34 cellular contexts compared by ENCODE assay signal in genomic region chr4:65227628-65228027, GRCh38.
"Had no signal": no experiment of that assay in that cellular context is flagged by ENCODE, and none has a peak within 500 bp of the region (broad histone marks: within the 10 kb centered on the region; RNA-seq: fewer than 3 reads in every experiment).

No MANE protein-coding gene starts in this region.

- ATAC-seq: activated CD8-positive, alpha-beta T cell treated with anti-CD3 and anti-CD28 coated beads for 36 hours; activated naive CD8-positive, alpha-beta T cell treated with anti-CD3 and anti-CD28 coated beads, Interleukin-2, amount 50 U/mL, for 24 hours; T-helper 17 cell had no signal

- H3K4me3 ChIP-seq: ascending aorta, cardiac muscle cell had no signal

- FAIRE-seq: bronchial epithelial cell, TTC549 had no signal

- H3K27me3 ChIP-seq: ascending aorta, cardiac muscle cell had no signal

- H3K27ac Mint-ChIP-seq: activated B cell treated with CpG ODN at 0.5 μM for 24 hours; activated CD4-positive, alpha-beta memory T cell treated with anti-CD3 and anti-CD28 coated beads for 36 hours; activated CD4-positive, alpha-beta T cell treated with anti-CD3 and anti-CD28 coated beads, Interleukin-2, amount 10 ng/mL, durations not matched to agents 24 days and 14 days; activated CD8-positive, alpha-beta T cell treated with anti-CD3 and anti-CD28 coated beads for 36 hours; activated naive CD4-positive, alpha-beta T cell treated with anti-CD3 and anti-CD28 coated beads, Interleukin-2, amount 10 ng/mL, durations not matched to agents 7 days and 5 days; activated naive CD4-positive, alpha-beta T cell treated with anti-CD3 and anti-CD28 coated beads, Interleukin-2, amount 50 U/mL, for 24 hours; activated naive CD8-positive, alpha-beta T cell; activated naive CD8-positive, alpha-beta T cell treated with anti-CD3 and anti-CD28 coated beads, Interleukin-2, amount 10 ng/mL, durations not matched to agents 7 days and 5 days; activated naive CD8-positive, alpha-beta T cell treated with anti-CD3 and anti-CD28 coated beads, Interleukin-2, amount 50 U/mL, for 24 hours; activated T-helper 2 cell treated with anti-CD3 and anti-CD28 coated beads, Interferon-gamma antibody, Interleukin-2, Interleukin-4, amounts not matched to agents 10 μg/mL and 5 μg/mL and 100 μg/mL, durations not matched to agents 14 hours and 24 hours and 36 hours; T-helper 17 cell had no signal

- H3K9me3 ChIP-seq: ascending aorta had no signal

- H3K27ac ChIP-seq: ascending aorta, cardiac muscle cell, VCaP had no signal

- H3K36me3 Mint-ChIP-seq: activated CD4-positive, alpha-beta memory T cell treated with anti-CD3 and anti-CD28 coated beads for 36 hours; activated naive CD4-positive, alpha-beta T cell treated with anti-CD3 and anti-CD28 coated beads, Interleukin-2, amount 10 ng/mL, durations not matched to agents 7 days and 5 days; activated naive CD4-positive, alpha-beta T cell treated with anti-CD3 and anti-CD28 coated beads, Interleukin-2, amount 50 U/mL, for 24 hours; activated naive CD8-positive, alpha-beta T cell; activated naive CD8-positive, alpha-beta T cell treated with anti-CD3 and anti-CD28 coated beads, Interleukin-2, amount 10 ng/mL, durations not matched to agents 7 days and 5 days; brain had no signal

- H3K27me3 Mint-ChIP-seq: activated B cell treated with CpG ODN at 0.5 μM for 24 hours; activated CD4-positive, alpha-beta memory T cell treated with anti-CD3 and anti-CD28 coated beads for 36 hours; activated CD4-positive, alpha-beta T cell treated with anti-CD3 and anti-CD28 coated beads, Interleukin-2, amount 10 ng/mL, durations not matched to agents 24 days and 14 days; activated CD8-positive, alpha-beta T cell treated with anti-CD3 and anti-CD28 coated beads for 36 hours; activated naive CD4-positive, alpha-beta T cell treated with anti-CD3 and anti-CD28 coated beads, Interleukin-2, amount 10 ng/mL, durations not matched to agents 7 days and 5 days; activated naive CD4-positive, alpha-beta T cell treated with anti-CD3 and anti-CD28 coated beads, Interleukin-2, amount 50 U/mL, for 24 hours; activated naive CD8-positive, alpha-beta T cell; activated naive CD8-positive, alpha-beta T cell treated with anti-CD3 and anti-CD28 coated beads, Interleukin-2, amount 10 ng/mL, durations not matched to agents 7 days and 5 days; activated naive CD8-positive, alpha-beta T cell treated with anti-CD3 and anti-CD28 coated beads, Interleukin-2, amount 50 U/mL, for 24 hours; central memory CD8-positive, alpha-beta T cell; T-helper 17 cell had no signal

- H3K4me1 ChIP-seq: ascending aorta had no signal

- H3K4me1 Mint-ChIP-seq: activated B cell treated with CpG ODN at 0.5 μM for 24 hours; activated CD4-positive, alpha-beta T cell treated with anti-CD3 and anti-CD28 coated beads, Interleukin-2, amount 10 ng/mL, durations not matched to agents 24 days and 14 days; activated naive CD4-positive, alpha-beta T cell treated with anti-CD3 and anti-CD28 coated beads, Interleukin-2, amount 10 ng/mL, durations not matched to agents 7 days and 5 days; activated naive CD4-positive, alpha-beta T cell treated with anti-CD3 and anti-CD28 coated beads, Interleukin-2, amount 50 U/mL, for 24 hours; activated naive CD8-positive, alpha-beta T cell treated with anti-CD3 and anti-CD28 coated beads, Interleukin-2, amount 10 ng/mL, durations not matched to agents 7 days and 5 days; activated naive CD8-positive, alpha-beta T cell treated with anti-CD3 and anti-CD28 coated beads, Interleukin-2, amount 50 U/mL, for 24 hours; brain; central memory CD8-positive, alpha-beta T cell; T-helper 17 cell had no signal

- H3K36me3 ChIP-seq: ascending aorta, cardiac muscle cell had no signal

- H3K9me3 Mint-ChIP-seq: activated CD4-positive, alpha-beta T cell treated with anti-CD3 and anti-CD28 coated beads, Interleukin-2, amount 10 ng/mL, durations not matched to agents 24 days and 14 days; brain had no signal

- DNase-seq: activated B cell treated with CpG ODN at 0.5 μM for 24 hours; activated CD4-positive, alpha-beta memory T cell treated with anti-CD3 and anti-CD28 coated beads for 36 hours; activated CD4-positive, alpha-beta T cell treated with anti-CD3 and anti-CD28 coated beads for 4 hours; activated CD4-positive, alpha-beta T cell treated with anti-CD3 and anti-CD28 coated beads, Interleukin-2, amount 10 ng/mL, durations not matched to agents 24 days and 14 days; activated CD4-positive, alpha-beta T cell treated with anti-CD3 and anti-CD28 coated beads, Interleukin-2, amount 50 U/mL, for 1 hour; activated CD4-positive, alpha-beta T cell treated with anti-CD3 and anti-CD28 coated beads, Interleukin-2, amount 50 U/mL, for 4 hours; activated CD4-positive, CD25-positive, alpha-beta regulatory T cell treated with anti-CD3 and anti-CD28 coated beads, Interleukin-2, amount 50 U/mL, for 72 hours; activated CD8-positive, alpha-beta memory T cell treated with anti-CD3 and anti-CD28 coated beads, Interleukin-2, amount 50 U/mL, for 4 hours; activated CD8-positive, alpha-beta T cell treated with anti-CD3 and anti-CD28 coated beads for 36 hours; activated effector memory CD4-positive, alpha-beta T cell treated with Interleukin-2 at 50 U/mL for 16 hours; activated gamma-delta T cell; activated naive CD4-positive, alpha-beta T cell treated with anti-CD3 and anti-CD28 coated beads, Interleukin-2, amount 10 ng/mL, durations not matched to agents 7 days and 5 days; activated naive CD4-positive, alpha-beta T cell treated with Interleukin-2 at 50 U/mL for 16 hours; activated naive CD8-positive, alpha-beta T cell treated with anti-CD3 and anti-CD28 coated beads, Interleukin-2, amount 10 ng/mL, durations not matched to agents 7 days and 5 days; activated naive CD8-positive, alpha-beta T cell treated with anti-CD3 and anti-CD28 coated beads, Interleukin-2, amount 50 U/mL, for 24 hours; activated T-cell treated with anti-CD3 and anti-CD28 coated beads for 4 hours; activated T-cell treated with anti-CD3 and anti-CD28 coated beads, Interleukin-2, amount 50 U/mL, for 1 hour; activated T-cell treated with anti-CD3 and anti-CD28 coated beads, Interleukin-2, amount 50 U/mL, for 48 hours; amygdala; anterior cingulate cortex; caudate nucleus; cerebellar nuclear complex; T-helper 17 cell; T-helper 9 cell had no signal

- H3K4me3 Mint-ChIP-seq: activated B cell treated with CpG ODN at 0.5 μM for 24 hours; activated CD4-positive, alpha-beta memory T cell treated with anti-CD3 and anti-CD28 coated beads for 36 hours; activated CD4-positive, alpha-beta T cell treated with anti-CD3 and anti-CD28 coated beads, Interleukin-2, amount 10 ng/mL, durations not matched to agents 24 days and 14 days; activated CD8-positive, alpha-beta T cell treated with anti-CD3 and anti-CD28 coated beads for 36 hours; activated naive CD4-positive, alpha-beta T cell treated with anti-CD3 and anti-CD28 coated beads, Interleukin-2, amount 10 ng/mL, durations not matched to agents 7 days and 5 days; activated naive CD4-positive, alpha-beta T cell treated with anti-CD3 and anti-CD28 coated beads, Interleukin-2, amount 50 U/mL, for 24 hours; activated naive CD8-positive, alpha-beta T cell; activated naive CD8-positive, alpha-beta T cell treated with anti-CD3 and anti-CD28 coated beads, Interleukin-2, amount 10 ng/mL, durations not matched to agents 7 days and 5 days; activated naive CD8-positive, alpha-beta T cell treated with anti-CD3 and anti-CD28 coated beads, Interleukin-2, amount 50 U/mL, for 24 hours; brain; central memory CD8-positive, alpha-beta T cell; T-helper 17 cell had no signal
